Comparison of ENCODE assay signal across 8 cellular contexts in genomic region chr10:11515596-11516418, GRCh38.
A peak's percentile ranks its signal among the peaks of the same experiment; 100 is the strongest.
DNase-seq lines count a peak whose midpoint lies in the region; ATAC-seq and TF ChIP-seq lines count a peak whose summit lies in the region.

No MANE protein-coding gene starts in this region.

- no peaks in the 10 kb centered on the region for H3K36me3 ChIP-seq in IMR-90 (ENCODE audit: control insufficient read depth, insufficient read depth, low read length)

- H2BK5ac ChIP-seq in IMR-90 (ENCODE audit: low read depth, low read length, poor library complexity, severe bottlenecking), result no peak overlapping the region

- H3K4me2 ChIP-seq in IMR-90 (ENCODE audit: low read depth, low read length), result no peak overlapping the region

- H4K91ac ChIP-seq in IMR-90 (ENCODE audit: insufficient read depth, low read depth, low read length), result no peak overlapping the region

- no peak overlapping the region for H3K14ac ChIP-seq in IMR-90 (replicated peaks; ENCODE audit: low read depth, low read length)

- H3K4me3 ChIP-seq in IMR-90 (ENCODE audit: insufficient read depth, low read depth, low read length), result no peak overlapping the region

- H3K4ac ChIP-seq in IMR-90 (ENCODE audit: low read depth, low read length), result no peak overlapping the region

- intact Hi-C loops in IMR-90 (cut with micrococcal nuclease), result loop anchor here (1.0 to 5.0 kb wide), 5 partner anchors 96 to 466 kb away; partner anchors contain the start of gene USP6NL

- no peaks in the 10 kb centered on the region for H3K9me3 ChIP-seq in IMR-90 (ENCODE audit: control insufficient read depth, insufficient read depth, low read length)

- H2BK120ac ChIP-seq in IMR-90 (ENCODE audit: low read depth, low read length), result no peak overlapping the region

- DNase-seq in NCI-H1417 (lab: John Stamatoyannopoulos, UW) (peak in 2 of 3 experiments; percentile 34 to 60), NCI-H1417 treated with DMSO at 0.1 percent for 48 hours (lab: John Stamatoyannopoulos, UW) (no peak), IMR-90 (peak; percentile 70), SK-MEL-5 (ENCODE audit: low read depth, low spot score) (peak; percentile 71), T47D (ENCODE audit: low read depth in 1 of 2, low spot score in 1 of 2) (peak; percentile 36 to 81), kidney glomerular epithelial cell (lab: John Stamatoyannopoulos, UW) (peak; percentile 69)
- peak; percentile 47 for DNase-seq in stimulated activated CD8-positive, alpha-beta memory T cell treated with anti-CD3 and anti-CD28 coated beads, Interleukin-4, amount 100 ng/mL, for 48 hours

- no peaks in the 10 kb centered on the region for H4K20me1 ChIP-seq in IMR-90 (ENCODE audit: insufficient read depth, low read length)

- H3K9me1 ChIP-seq in IMR-90 (ENCODE audit: insufficient read depth, low read length), result no peaks in the 10 kb centered on the region

- H3K27ac ChIP-seq in IMR-90 (ENCODE audit: insufficient read depth, low read length), result no peak overlapping the region

- WGBS in IMR-90 (ENCODE audit: extremely low coverage in 2 of 2, insufficient read length in 1 of 2), 2 experiments, result 80% methylated on average over 1 of the region's 5 CpGs; no CpG with 5 or more reads in 1 of the 2 experiments

- no peak overlapping the region for H2BK15ac ChIP-seq in IMR-90 (ENCODE audit: low read depth, low read length)

- no peak overlapping the region for H4K8ac ChIP-seq in IMR-90 (ENCODE audit: low read depth in 2 of 2, low read length in 2 of 2)

- peak; percentile 46; the same call in 1 of the 2 replicates for TF ChIP-seq POLR2A in IMR-90 (IDR thresholded peaks at IDR 0.05; ENCODE audit: low read depth, low read length)

- CTCF ChIA-PET in IMR-90 (lab: Yijun Ruan, JAX), result interaction anchor here (0.9 to 2.8 kb wide), 5 partner anchors 10 to 242 kb away, joined by 3 to 23 read pairs (median 4); no protein-coding TSS in a partner anchor

- no peaks in the 10 kb centered on the region for H3K4me1 ChIP-seq in IMR-90 (ENCODE audit: control insufficient read depth, insufficient read depth, low read length)

- TF ChIP-seq CTCF in IMR-90 (conservative IDR thresholded peaks at IDR 0.05; ENCODE audit: low read depth, low read length), result peak; percentile 93

- H3K56ac ChIP-seq in IMR-90 (ENCODE audit: extremely low read depth, insufficient read depth, low read length), result no peak overlapping the region

- POLR2A ChIA-PET in IMR-90 (lab: Charles Lee; ENCODE audit: unreplicated experiment), result no interaction called here

- in situ Hi-C loops in IMR-90 (cut with MboI; ENCODE audit: low sequenced_read_pairs), result loop anchor here (5.0 to 10.0 kb wide), 2 partner anchors 206 to 239 kb away; no protein-coding TSS in a partner anchor
- in situ Hi-C loops in SK-MEL-5 (cut with HindIII; ENCODE audit: low pct_unique_long_range_greater_than_20kb, low sequenced_read_pairs), result no loop called here
- in situ Hi-C loops in T47D (cut with HindIII; ENCODE audit: low pct_unique_long_range_greater_than_20kb, low sequenced_read_pairs), result no loop called here

- peak; percentile 96 for TF ChIP-seq RAD21 in IMR-90 (IDR thresholded peaks at IDR 0.05; ENCODE audit: low read length)

- H3K27me3 ChIP-seq in IMR-90 (ENCODE audit: control insufficient read depth, insufficient read depth, low read length), result no peaks in the 10 kb centered on the region

- no peak overlapping the region for H3K9ac ChIP-seq in IMR-90 (ENCODE audit: low read depth, low read length)

- peaks cover 0 to 2% of the 10 kb centered on the region in 2 experiments; a peak in 1 of 4 replicates for H3K79me1 ChIP-seq in IMR-90 (ENCODE audit: low read depth in 1 of 2, low read length in 2 of 2)

- no peak overlapping the region for H3K23ac ChIP-seq in IMR-90 (ENCODE audit: low read depth, low read length)

- dilution Hi-C loops in IMR-90 (cut with HindIII; ENCODE audit: low sequenced_read_pairs, unreplicated experiment), result no loop called here

- H4K5ac ChIP-seq in IMR-90 (ENCODE audit: low read depth, low read length), result no peak overlapping the region

- no peak overlapping the region for H3K18ac ChIP-seq in IMR-90 (ENCODE audit: low read depth, low read length)

- H2AK5ac ChIP-seq in IMR-90 (ENCODE audit: low read depth, low read length), result no peak overlapping the region

- BruUV-seq in IMR-90 (replicated peaks; lab: Mats Ljungman, UMichigan), result no TSS peak

- no peak overlapping the region for H2AK9ac ChIP-seq in IMR-90 (replicated peaks; ENCODE audit: low read depth, low read length, poor library complexity)

- no peak overlapping the region for H2AFZ ChIP-seq in IMR-90 (replicated peaks; ENCODE audit: low read length, poor library complexity)

- ATAC-seq in GM21515 (IDR thresholded peaks at IDR 0.05; ENCODE audit: unreplicated experiment) (peak; percentile 58), IMR-90 (ENCODE audit: low read depth) (peak; percentile 95)

- no peak overlapping the region for H2BK20ac ChIP-seq in IMR-90 (ENCODE audit: low read depth, low read length)

TF ChIP-seq in IMR-90, 13 proteins besides CTCF, POLR2A, EP300 and RAD21:
- TF ChIP-seq USF2 (IDR thresholded peaks at IDR 0.05; ENCODE audit: low read depth, low read length) (no peak), SMC3 (IDR thresholded peaks at IDR 0.05; ENCODE audit: low read depth, low read length) (peak; percentile 98), ELK1 (IDR thresholded peaks at IDR 0.05; ENCODE audit: borderline replicate concordance, low read depth, low read length) (no peak)
